In the genomic region with DNA sequence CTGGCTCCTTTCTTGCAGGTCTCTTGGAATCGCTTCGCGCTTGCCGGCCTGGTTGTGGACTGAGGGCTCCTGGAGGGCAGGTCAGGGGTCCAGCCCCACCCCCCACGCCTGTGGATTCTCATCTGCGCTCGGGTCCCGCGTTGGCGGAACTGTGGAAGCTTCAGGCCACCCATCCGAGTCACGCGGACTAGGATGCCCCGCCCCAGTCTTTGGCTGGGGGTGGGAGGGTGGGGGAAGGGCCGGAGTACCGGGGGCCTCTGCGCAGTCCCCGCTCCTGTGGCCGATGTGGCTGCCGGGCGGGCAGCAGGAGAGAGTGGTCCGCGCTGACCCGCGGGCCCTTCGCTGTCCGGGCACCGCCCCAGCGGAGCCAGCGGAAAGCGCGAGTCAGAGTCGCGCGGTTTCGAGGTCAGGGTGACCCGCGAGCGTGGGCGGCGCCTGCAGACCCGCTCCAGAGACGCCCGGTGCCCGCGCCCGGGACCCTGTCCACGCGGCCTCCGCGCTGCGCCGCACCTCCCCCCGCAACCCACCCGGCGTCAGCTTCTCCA, we compare ENCODE assay signal across 8 cellular contexts.
A peak's percentile ranks its signal among the peaks of the same experiment; 100 is the strongest.
DNase-seq lines count a peak whose midpoint lies in the region; ATAC-seq and TF ChIP-seq lines count a peak whose summit lies in the region.

No MANE protein-coding gene starts in this region.

- no peaks in the 10 kb centered on the region for H3K27me3 Mint-ChIP-seq in CD8-positive, alpha-beta memory T cell
- peaks cover 3% of the 10 kb centered on the region for H3K27me3 Mint-ChIP-seq in glutamatergic neuron (ENCODE audit: unreplicated experiment)

- TF ChIP-seq POLR2A in Peyer's patch (IDR thresholded peaks at IDR 0.05): no peak

- no peaks in the 10 kb centered on the region for H3K9me3 Mint-ChIP-seq in CD8-positive, alpha-beta memory T cell
- H3K9me3 Mint-ChIP-seq in glutamatergic neuron (ENCODE audit: unreplicated experiment): no peaks in the 10 kb centered on the region

- H3K27ac ChIP-seq in CD8-positive, alpha-beta memory T cell (ENCODE audit: low read depth, low read length): peak overlapping the region; percentile 46
- H3K27ac ChIP-seq in Peyer's patch: peak overlapping the region; percentile 66 to 83 (median 81)

- POLR2A ChIA-PET in CD8-positive, alpha-beta memory T cell (lab: Charles Lee): interaction anchor here (0.6 to 2.2 kb wide), 7 partner anchors 21 to 225 kb away, joined by 3 to 6 read pairs (median 5); no protein-coding TSS in a partner anchor

- in situ Hi-C loops in astrocyte of the spinal cord (cut with HindIII; ENCODE audit: low sequenced_read_pairs): no loop called here

- peak overlapping the region; percentile 55 for H3K4me3 ChIP-seq in CD8-positive, alpha-beta memory T cell (ENCODE audit: low read length)
- H3K4me3 ChIP-seq in Peyer's patch (peak overlapping the region; percentile 46 to 69 (median 62)), astrocyte of the spinal cord (ENCODE audit: low read depth, low read length) (peak overlapping the region; percentile 32), iPS-15b (ENCODE audit: low read depth, low read length) (peak overlapping the region; percentile 43), skeletal muscle cell (ENCODE audit: low read depth, low read length) (peak overlapping the region; percentile 44)

- H3K4me1 Mint-ChIP-seq in CD8-positive, alpha-beta memory T cell: peaks cover 64 to 79% (median 67%) of the 10 kb centered on the region in 3 donors
- peaks cover 14% of the 10 kb centered on the region for H3K4me1 Mint-ChIP-seq in glutamatergic neuron (ENCODE audit: low read depth, unreplicated experiment)

- no peak overlapping the region for H3K9ac ChIP-seq in iPS-15b (ENCODE audit: low read depth, low read length)

- CTCF ChIA-PET in CD8-positive, alpha-beta memory T cell (lab: Charles Lee): interaction anchor here (1.5 to 9.0 kb wide), 6 partner anchors 33 to 240 kb away, joined by 6 to 131 read pairs (median 34); no protein-coding TSS in a partner anchor

- no peaks in the 10 kb centered on the region for H3K36me3 Mint-ChIP-seq in CD8-positive, alpha-beta memory T cell
- no peaks in the 10 kb centered on the region for H3K36me3 Mint-ChIP-seq in glutamatergic neuron (ENCODE audit: unreplicated experiment)

- no peaks in the 10 kb centered on the region for H3K27me3 ChIP-seq in CD8-positive, alpha-beta memory T cell (ENCODE audit: insufficient read depth, low read length, poor library complexity, severe bottlenecking)
- H3K27me3 ChIP-seq in Peyer's patch: no peaks in the 10 kb centered on the region
- peaks cover 17% of the 10 kb centered on the region for H3K27me3 ChIP-seq in iPS-15b (ENCODE audit: control insufficient read depth, insufficient read depth, low read length)

- peak overlapping the region; percentile 67 to 89 (median 76) for H3K4me3 Mint-ChIP-seq in CD8-positive, alpha-beta memory T cell
- no peak overlapping the region for H3K4me3 Mint-ChIP-seq in glutamatergic neuron (ENCODE audit: unreplicated experiment)

- H3K4me1 ChIP-seq in CD8-positive, alpha-beta memory T cell (ENCODE audit: insufficient read depth, low read length): peaks cover 54% of the 10 kb centered on the region
- H3K4me1 ChIP-seq in Peyer's patch: peaks cover 0 to 34% (median 21%) of the 10 kb centered on the region in 4 donors
- H3K4me1 ChIP-seq in iPS-15b (ENCODE audit: control insufficient read depth, insufficient read depth, low read length): no peaks in the 10 kb centered on the region

- ATAC-seq in GM18520 (IDR thresholded peaks at IDR 0.05; ENCODE audit: unreplicated experiment): no peak

- no peaks in the 10 kb centered on the region for H3K36me3 ChIP-seq in CD8-positive, alpha-beta memory T cell (ENCODE audit: insufficient read depth, low read length)
- H3K36me3 ChIP-seq in Peyer's patch: no peaks in the 10 kb centered on the region
- H3K36me3 ChIP-seq in iPS-15b (ENCODE audit: control insufficient read depth, insufficient read depth, low read length): no peaks in the 10 kb centered on the region

- H3K9me3 ChIP-seq in CD8-positive, alpha-beta memory T cell (ENCODE audit: low read length): no peaks in the 10 kb centered on the region
- H3K9me3 ChIP-seq in Peyer's patch: no peaks in the 10 kb centered on the region
- H3K9me3 ChIP-seq in iPS-15b (ENCODE audit: control insufficient read depth, insufficient read depth, low read length): no peaks in the 10 kb centered on the region

- DNase-seq in CD8-positive, alpha-beta memory T cell: peak in 4 of 5 donors; percentile 24 to 62 (median 38)
- DNase-seq in Peyer's patch (peak; percentile 60 to 73 (median 70)), astrocyte of the spinal cord (ENCODE audit: low read depth, low spot score) (peak; percentile 14), skeletal muscle cell (ENCODE audit: low read depth) (no peak), middle frontal gyrus (ENCODE audit: extremely low spot score, low spot score) (no peak), glutamatergic neuron (no peak)

- no peak for TF ChIP-seq CTCF in Peyer's patch (IDR thresholded peaks at IDR 0.05)
- TF ChIP-seq CTCF in astrocyte of the spinal cord (IDR thresholded peaks at IDR 0.05; ENCODE audit: low read depth, low read length): no peak
- no peak for TF ChIP-seq CTCF in glutamatergic neuron (IDR thresholded peaks at IDR 0.05; ENCODE audit: partially characterized antibody, unreplicated experiment)

- peak overlapping the region; percentile 68 to 98 (median 87) for H3K27ac Mint-ChIP-seq in CD8-positive, alpha-beta memory T cell
- no peak overlapping the region for H3K27ac Mint-ChIP-seq in glutamatergic neuron (ENCODE audit: unreplicated experiment)

Comparison
In these comparisons a context has a peak if more than half of its experiments do, and no peak if none do; other contexts are left out.
1. DNase-seq: peak in CD8-positive, alpha-beta memory T cell (4 of 5), Peyer's patch (3 of 3) and astrocyte of the spinal cord (single experiment); none in skeletal muscle cell (single experiment), middle frontal gyrus (single experiment) and glutamatergic neuron (single experiment).
2. Peak in every context shown above with its lines, with median percentiles within 50 percentile points of each other: H3K4me3 ChIP-seq.